ENCODE assay signal across 20 cellular contexts in the genomic region with DNA sequence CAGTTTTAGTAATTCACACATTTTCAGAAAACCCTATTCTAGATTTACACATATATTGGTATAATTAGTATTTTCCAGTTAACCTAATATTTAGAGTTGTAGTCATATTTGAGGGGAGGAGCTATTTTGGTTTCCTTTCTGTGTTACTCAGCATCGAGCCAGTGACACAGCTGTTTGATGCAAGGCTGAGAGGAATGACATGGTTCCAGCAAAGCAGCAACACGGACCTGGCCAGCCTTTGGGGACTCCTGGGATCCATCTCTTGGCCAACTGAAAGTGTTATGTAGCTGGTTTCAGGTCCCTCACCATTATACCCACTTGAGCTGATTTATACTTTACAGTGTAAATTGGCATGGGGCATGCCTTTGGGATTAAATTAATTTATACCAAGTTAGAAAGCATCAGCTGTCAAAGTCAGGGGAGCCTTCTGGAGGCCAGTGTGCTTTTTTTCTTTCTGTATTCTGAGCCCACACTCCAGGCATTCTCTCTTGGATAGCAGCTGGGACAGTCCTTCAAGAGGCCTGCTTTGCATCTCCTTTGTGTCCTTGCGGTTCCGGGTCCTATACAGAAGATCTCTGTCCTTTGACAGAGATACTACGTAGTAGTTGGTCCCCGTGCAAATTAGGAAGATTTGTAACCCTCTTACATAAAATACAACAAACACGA.
DNase-seq lines count a peak whose midpoint lies in the region; FAIRE-seq and TF ChIP-seq lines count a peak whose summit lies in the region.
"Had no signal": no experiment of that assay in that cellular context is flagged by ENCODE, and none has a peak within 500 bp of the region (broad histone marks: within the 10 kb centered on the region; RNA-seq: fewer than 3 reads in every experiment).

No MANE protein-coding gene starts in this region.

- FAIRE-seq in astrocyte (lab: Jason Lieb, UNC): no peak
- FAIRE-seq: H1, TTC549 had no signal

- peaks cover under 1% of the 10 kb centered on the region for H3K9me3 Mint-ChIP-seq in astrocyte (ENCODE audit: unreplicated experiment)
- H3K9me3 Mint-ChIP-seq: activated CD4-positive, alpha-beta T cell treated with anti-CD3 and anti-CD28 coated beads, Interleukin-2, amount 10 ng/mL, durations not matched to agents 7 days and 5 days had no signal

- H3K9me3 ChIP-seq in astrocyte (ENCODE audit: insufficient read depth, low read depth, low read length): no peaks in the 10 kb centered on the region
- H3K9me3 ChIP-seq in skeletal muscle tissue (ENCODE audit: control insufficient read depth in 3 of 3, low read length in 3 of 3): no peaks in the 10 kb centered on the region
- H3K9me3 ChIP-seq in osteoblast (ENCODE audit: low read depth, low read length): no peaks in the 10 kb centered on the region
- H3K9me3 ChIP-seq: body of pancreas, esophagus squamous epithelium, stomach had no signal

- H2AFZ ChIP-seq in astrocyte (ENCODE audit: low read depth, low read length) (no peak overlapping the region), osteoblast (ENCODE audit: low read length) (no peak overlapping the region)
- H2AFZ ChIP-seq: PC-9 had no signal

- peak overlapping the region; percentile 31 for H3K4me2 ChIP-seq in astrocyte (ENCODE audit: low read length)
- no peak overlapping the region for H3K4me2 ChIP-seq in osteoblast (ENCODE audit: insufficient read depth, low read length)
- H3K4me2 ChIP-seq: PC-9 had no signal

- H3K36me3 ChIP-seq in astrocyte (ENCODE audit: insufficient read depth, low read length): no peaks in the 10 kb centered on the region
- H3K36me3 ChIP-seq in skeletal muscle tissue (ENCODE audit: control insufficient read depth in 3 of 3, insufficient read depth in 3 of 3, low read length in 3 of 3): no peaks in the 10 kb centered on the region
- H3K36me3 ChIP-seq in osteoblast (ENCODE audit: insufficient read depth, low read length): no peaks in the 10 kb centered on the region
- H3K36me3 ChIP-seq: esophagus squamous epithelium, stomach had no signal

- TF ChIP-seq CTCF in astrocyte (IDR thresholded peaks at IDR 0.05; ENCODE audit: insufficient read depth, low read depth, low read length) (no peak), osteoblast (IDR thresholded peaks at IDR 0.05; ENCODE audit: extremely low read depth, low read depth, low read length) (no peak)

- no peak overlapping the region for H3K27ac ChIP-seq in astrocyte (ENCODE audit: low read depth, low read length)
- peak overlapping the region; percentile 67 for H3K27ac ChIP-seq in skeletal muscle tissue (ENCODE audit: low read depth, low read length)
- no peak overlapping the region for H3K27ac ChIP-seq in osteoblast (ENCODE audit: low read depth, low read length)
- H3K27ac ChIP-seq: body of pancreas, esophagus squamous epithelium, PC-9, stomach had no signal

- no peaks in the 10 kb centered on the region for H3K27me3 Mint-ChIP-seq in astrocyte (ENCODE audit: low read depth, unreplicated experiment)

- peak overlapping the region; percentile 27 for H3K4me3 Mint-ChIP-seq in astrocyte (ENCODE audit: unreplicated experiment)
- H3K4me3 Mint-ChIP-seq: activated CD4-positive, alpha-beta T cell treated with anti-CD3 and anti-CD28 coated beads, Interleukin-2, amount 10 ng/mL, durations not matched to agents 7 days and 5 days had no signal

- no peaks in the 10 kb centered on the region for H3K27me3 ChIP-seq in astrocyte (ENCODE audit: insufficient read depth, low read length)
- no peaks in the 10 kb centered on the region for H3K27me3 ChIP-seq in skeletal muscle tissue (ENCODE audit: control insufficient read depth in 3 of 3, insufficient read depth in 3 of 3, low read length in 3 of 3)
- H3K27me3 ChIP-seq in osteoblast (ENCODE audit: insufficient read depth, low read length): no peaks in the 10 kb centered on the region
- H3K27me3 ChIP-seq: body of pancreas had no signal

- H3K4me1 ChIP-seq in astrocyte (ENCODE audit: insufficient read depth, low read length) (no peaks in the 10 kb centered on the region), skeletal muscle tissue (ENCODE audit: control insufficient read depth in 3 of 3, insufficient read depth in 3 of 3, low read length in 3 of 3) (peaks cover 53 to 62% (median 59%) of the 10 kb centered on the region in 3 donors), osteoblast (ENCODE audit: insufficient read depth, low read length) (no peaks in the 10 kb centered on the region)
- H3K4me1 ChIP-seq: body of pancreas, esophagus squamous epithelium had no signal

- no peak overlapping the region for H3K4me3 ChIP-seq in astrocyte (ENCODE audit: insufficient read depth, low read depth, low read length)
- no peak overlapping the region for H3K4me3 ChIP-seq in skeletal muscle tissue (ENCODE audit: low read length in 3 of 3)
- H3K4me3 ChIP-seq in osteoblast (ENCODE audit: insufficient read depth, low read length): no peak overlapping the region
- H3K4me3 ChIP-seq: body of pancreas, esophagus squamous epithelium, PC-9, stomach had no signal

- H4K20me1 ChIP-seq in astrocyte (ENCODE audit: insufficient read depth, low read length) (no peaks in the 10 kb centered on the region), osteoblast (ENCODE audit: insufficient read depth, low read length) (no peaks in the 10 kb centered on the region)

- DNase-seq in NCI-H82 (lab: John Stamatoyannopoulos, UW) (peak; percentile 33), NCI-H82 treated with DMSO at 0.1 percent for 48 hours (lab: John Stamatoyannopoulos, UW; ENCODE audit: unreplicated experiment) (no peak), astrocyte (ENCODE audit: low read depth) (no peak), iPS-NIHi11 (ENCODE audit: low spot score) (peak; percentile 26), osteoblast (ENCODE audit: insufficient read length, low spot score, missing footprints) (no peak)
- DNase-seq in central memory CD4-positive, alpha-beta T cell: no peak
- DNase-seq in activated CD8-positive, alpha-beta memory T cell treated with anti-CD3 and anti-CD28 coated beads for 24 hours: no peak
- DNase-seq: activated CD4-positive, alpha-beta T cell treated with anti-CD3 and anti-CD28 coated beads, Interleukin-2, amount 10 ng/mL, durations not matched to agents 7 days and 5 days; activated naive CD4-positive, alpha-beta T cell treated with anti-CD3 and anti-CD28 coated beads, Interleukin-2, amount 50 U/mL, for 16 hours; body of pancreas; COR-L47; esophagus squamous epithelium; GF-D8; KBM-7; NCI-H1105 treated with DMSO at 0.1 percent for 48 hours; PC-9; stomach had no signal

- H3K4me1 Mint-ChIP-seq in astrocyte (ENCODE audit: low read depth, unreplicated experiment): peaks cover 22% of the 10 kb centered on the region
- H3K4me1 Mint-ChIP-seq: activated CD4-positive, alpha-beta T cell treated with anti-CD3 and anti-CD28 coated beads, Interleukin-2, amount 10 ng/mL, durations not matched to agents 7 days and 5 days had no signal

- H3K79me2 ChIP-seq in astrocyte (ENCODE audit: insufficient read depth, low read length) (no peaks in the 10 kb centered on the region), osteoblast (ENCODE audit: insufficient read depth, low read length) (no peaks in the 10 kb centered on the region)

- H3K9ac ChIP-seq in astrocyte (ENCODE audit: low read length) (no peak overlapping the region), skeletal muscle tissue (ENCODE audit: low read depth in 1 of 3, low read length in 3 of 3) (peak overlapping the region in 2 of 3 donors; percentile 4 to 40)

- H3K27ac Mint-ChIP-seq in astrocyte (ENCODE audit: unreplicated experiment): peak overlapping the region; percentile 76
- H3K27ac Mint-ChIP-seq: activated CD4-positive, alpha-beta T cell treated with anti-CD3 and anti-CD28 coated beads, Interleukin-2, amount 10 ng/mL, durations not matched to agents 7 days and 5 days had no signal

- H3K36me3 Mint-ChIP-seq in astrocyte (ENCODE audit: low read depth, unreplicated experiment): peaks cover 4% of the 10 kb centered on the region

Comparison
In these comparisons a context has a peak if more than half of its experiments do, and no peak if none do; other contexts are left out.
1. DNase-seq: peak in NCI-H82 (single experiment) and iPS-NIHi11 (single experiment); none in NCI-H82 treated with DMSO at 0.1 percent for 48 hours (single experiment), astrocyte (single experiment), central memory CD4-positive, alpha-beta T cell (single experiment), osteoblast (single experiment) and activated CD8-positive, alpha-beta memory T cell treated with anti-CD3 and anti-CD28 coated beads for 24 hours (single experiment).